Comparison of ENCODE assay signal across 1 cellular context in genomic region chr15:85482896-85483295, GRCh38.
TF ChIP-seq lines count a peak whose summit lies in the region.

No MANE protein-coding gene starts in this region.

TF ChIP-seq in HepG2, 621 proteins besides CTCF, POLR2A, EP300 and RAD21 (continued from another document):
- TF ChIP-seq ZNF672 (CRISPR knock-in tag; IDR thresholded peaks at IDR 0.05) (no peak), KMT2B (CRISPR knock-in tag; IDR thresholded peaks at IDR 0.05) (no peak), REST (IDR thresholded peaks at IDR 0.05; ENCODE audit: borderline replicate concordance in 1 of 2, low read depth in 1 of 2, low read length in 2 of 2) (no peak), TBP (CRISPR knock-in tag; IDR thresholded peaks at IDR 0.05) (no peak)
